In genomic region chr11:102109896-102110760, GRCh38 we compare ENCODE assay signal across 8 cellular contexts. TPM values are rescaled to one million over a fixed set of nuclear protein-coding genes. Genes with fewer than 3 reads are reported as not detected.
DNase-seq lines count a peak whose midpoint lies in the region; ATAC-seq and TF ChIP-seq lines count a peak whose summit lies in the region.

Gene YAP1 (plus strand): TSS chr11:102110447. CDS start chr11:102110849, 402 bp downstream.

- TF ChIP-seq CTCF in Peyer's patch (IDR thresholded peaks at IDR 0.05) (peak in 1 of 6 experiments; percentile 7), fibroblast of the aortic adventitia (IDR thresholded peaks at IDR 0.05; ENCODE audit: insufficient read depth, low read length) (no peak)

- H3K4me3 Mint-ChIP-seq in natural killer cell treated with Interleukin-12 subunit alpha and Interleukin-12 subunit beta and Interleukin-15 and Interleukin-18, amount 100 ng/mL, for 72 hours = peak within 1 kb of the TSS; percentile 95

- no peaks in the 10 kb centered on the region for H3K9me3 ChIP-seq in Peyer's patch

- DNase-seq in A172 (ENCODE audit: low spot score) (peak; percentile 62), Peyer's patch (peak; percentile 31 to 92 (median 90)), fibroblast of the aortic adventitia (ENCODE audit: low read depth) (peak; percentile 91)
- DNase-seq in activated effector memory CD4-positive, alpha-beta T cell treated with Interleukin-2 at 50 U/mL for 16 hours = peak; percentile 53
- DNase-seq in natural killer cell treated with Interleukin-12 subunit alpha and Interleukin-12 subunit beta and Interleukin-15 and Interleukin-18, amount 100 ng/mL, for 72 hours (ENCODE audit: low spot score) = peak; percentile 73
- DNase-seq in stimulated activated naive CD4-positive, alpha-beta T cell treated with Interleukin-2 at 50 U/mL for 16 hours (lab: John Stamatoyannopoulos, UW) = peak; percentile 49

- peak; percentile 47 to 67 for TF ChIP-seq POLR2A in Peyer's patch (IDR thresholded peaks at IDR 0.05)

- no peak within 1 kb of the TSS for H3K27ac Mint-ChIP-seq in natural killer cell treated with Interleukin-12 subunit alpha and Interleukin-12 subunit beta and Interleukin-15 and Interleukin-18, amount 100 ng/mL, for 72 hours

- H3K4me3 ChIP-seq in Peyer's patch (peak within 1 kb of the TSS; percentile 58 to 97 (median 78)), fibroblast of the aortic adventitia (ENCODE audit: low read depth, low read length) (peak within 1 kb of the TSS; percentile 83)

- H3K36me3 Mint-ChIP-seq in natural killer cell treated with Interleukin-12 subunit alpha and Interleukin-12 subunit beta and Interleukin-15 and Interleukin-18, amount 100 ng/mL, for 72 hours = peaks cover 6% of the 10 kb centered on the region

- H3K9me3 Mint-ChIP-seq in natural killer cell treated with Interleukin-12 subunit alpha and Interleukin-12 subunit beta and Interleukin-15 and Interleukin-18, amount 100 ng/mL, for 72 hours = no peaks in the 10 kb centered on the region

- peaks cover 0 to 18% (median 5%) of the 10 kb centered on the region in 4 donors for H3K4me1 ChIP-seq in Peyer's patch

- H3K27me3 ChIP-seq in Peyer's patch = no peaks in the 10 kb centered on the region

- ATAC-seq in GM18867 (IDR thresholded peaks at IDR 0.05; ENCODE audit: unreplicated experiment) = peak; percentile 89
- ATAC-seq in HG03103 (IDR thresholded peaks at IDR 0.05; ENCODE audit: low read depth, unreplicated experiment) = peak; percentile 85
- ATAC-seq in natural killer cell treated with Interleukin-12 subunit alpha and Interleukin-12 subunit beta and Interleukin-15 and Interleukin-18, amount 100 ng/mL, for 72 hours = peak; percentile 83 to 90

- peaks cover 6 to 7% of the 10 kb centered on the region in 2 donors for H3K4me1 Mint-ChIP-seq in natural killer cell treated with Interleukin-12 subunit alpha and Interleukin-12 subunit beta and Interleukin-15 and Interleukin-18, amount 100 ng/mL, for 72 hours (ENCODE audit: low read depth in 2 of 2)

- peak within 1 kb of the TSS; percentile 78 to 98 (median 93) for H3K27ac ChIP-seq in Peyer's patch

- peaks cover 21 to 49% of the 10 kb centered on the region in 2 donors for H3K27me3 Mint-ChIP-seq in natural killer cell treated with Interleukin-12 subunit alpha and Interleukin-12 subunit beta and Interleukin-15 and Interleukin-18, amount 100 ng/mL, for 72 hours

- no peaks in the 10 kb centered on the region for H3K36me3 ChIP-seq in Peyer's patch

RNA-seq across cellular contexts. Expression of gene YAP1, which starts in this region (rescaled TPM):
- total RNA-seq in A172 (2014; rRNA removed; shearing (Covaris generic)) = 33.2 and 44.5 TPM in 2 replicates
- total RNA-seq in Peyer's patch (100 to 1,000 TPM in 3 of 4 donors, 10 to 100 TPM in 1; 99.8 to 163 (median 133) TPM), fibroblast of the aortic adventitia (ENCODE audit: low replicate concordance) (158 and 169 TPM in 2 replicates)
- under 1 TPM in 1 of 2 donors, not detected in 1; 0.56 TPM for total RNA-seq in natural killer cell treated with Interleukin-12 subunit alpha and Interleukin-12 subunit beta and Interleukin-15 and Interleukin-18, amount 100 ng/mL, for 72 hours

Comparison
In these comparisons a context has a peak if more than half of its experiments do, and no peak if none do; other contexts are left out.
1. Peak in every context shown above with its lines: DNase-seq, ATAC-seq, H3K4me3 ChIP-seq and H3K27ac ChIP-seq.
2. RNA of gene YAP1 (total RNA-seq): 158 to 169 TPM in fibroblast of the aortic adventitia, 99.8 to 163 TPM in Peyer's patch and 33.2 to 44.5 TPM in A172; 0.56 TPM in natural killer cell treated with Interleukin-12 subunit alpha and Interleukin-12 subunit beta and Interleukin-15 and Interleukin-18, amount 100 ng/mL, for 72 hours; every median in the first group is over 10 times any median in the second.
3. Peak in DNase-seq and ATAC-seq in natural killer cell treated with Interleukin-12 subunit alpha and Interleukin-12 subunit beta and Interleukin-15 and Interleukin-18, amount 100 ng/mL, for 72 hours; RNA of the gene not detected or under 1 TPM.